Comparison of ENCODE assay signal across 1 cellular context in the genomic region with DNA sequence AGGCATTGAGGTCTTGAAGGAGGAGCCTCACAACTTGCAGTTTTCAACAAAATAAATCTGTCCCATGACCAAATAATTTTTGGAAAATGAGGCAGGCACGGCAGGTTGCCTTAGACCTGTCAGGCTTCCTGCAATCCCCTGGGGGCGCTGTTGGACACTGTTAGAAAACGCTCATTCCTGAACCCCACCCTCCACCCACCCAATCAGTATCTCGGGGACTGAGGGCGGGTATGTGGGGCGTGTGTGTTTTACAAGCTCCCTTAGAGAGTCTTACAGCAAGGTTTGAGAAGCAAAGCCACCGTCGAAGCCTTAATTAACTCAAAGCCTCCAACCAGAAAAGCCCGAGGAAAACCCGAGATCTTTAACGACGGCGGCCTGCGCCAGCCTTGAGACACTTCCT.
TF ChIP-seq lines count a peak whose summit lies in the region.

No MANE protein-coding gene starts in this region.

TF ChIP-seq in GM23338, 12 proteins besides CTCF, POLR2A, EP300 and RAD21 (continued from another document):
- TF ChIP-seq, protein P1, sequence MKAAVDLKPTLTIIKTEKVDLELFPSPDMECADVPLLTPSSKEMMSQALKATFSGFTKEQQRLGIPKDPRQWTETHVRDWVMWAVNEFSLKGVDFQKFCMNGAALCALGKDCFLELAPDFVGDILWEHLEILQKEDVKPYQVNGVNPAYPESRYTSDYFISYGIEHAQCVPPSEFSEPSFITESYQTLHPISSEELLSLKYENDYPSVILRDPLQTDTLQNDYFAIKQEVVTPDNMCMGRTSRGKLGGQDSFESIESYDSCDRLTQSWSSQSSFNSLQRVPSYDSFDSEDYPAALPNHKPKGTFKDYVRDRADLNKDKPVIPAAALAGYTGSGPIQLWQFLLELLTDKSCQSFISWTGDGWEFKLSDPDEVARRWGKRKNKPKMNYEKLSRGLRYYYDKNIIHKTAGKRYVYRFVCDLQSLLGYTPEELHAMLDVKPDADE (IDR thresholded peaks at IDR 0.05): no peak
- TF ChIP-seq EZH2 (IDR thresholded peaks at IDR 0.05; ENCODE audit: low read depth, unreplicated experiment) (no peak), NANOG (IDR thresholded peaks at IDR 0.05; ENCODE audit: borderline replicate concordance) (no peak), STAT1 (IDR thresholded peaks at IDR 0.05; ENCODE audit: unreplicated experiment) (no peak), ZNF331 (CRISPR knock-in tag; IDR thresholded peaks at IDR 0.05; ENCODE audit: low read depth) (no peak), POLR2AphosphoS5 (IDR thresholded peaks at IDR 0.05; ENCODE audit: low read depth) (no peak), ZNF114 (CRISPR knock-in tag; IDR thresholded peaks at IDR 0.05) (no peak)
- TF ChIP-seq, protein P2, sequence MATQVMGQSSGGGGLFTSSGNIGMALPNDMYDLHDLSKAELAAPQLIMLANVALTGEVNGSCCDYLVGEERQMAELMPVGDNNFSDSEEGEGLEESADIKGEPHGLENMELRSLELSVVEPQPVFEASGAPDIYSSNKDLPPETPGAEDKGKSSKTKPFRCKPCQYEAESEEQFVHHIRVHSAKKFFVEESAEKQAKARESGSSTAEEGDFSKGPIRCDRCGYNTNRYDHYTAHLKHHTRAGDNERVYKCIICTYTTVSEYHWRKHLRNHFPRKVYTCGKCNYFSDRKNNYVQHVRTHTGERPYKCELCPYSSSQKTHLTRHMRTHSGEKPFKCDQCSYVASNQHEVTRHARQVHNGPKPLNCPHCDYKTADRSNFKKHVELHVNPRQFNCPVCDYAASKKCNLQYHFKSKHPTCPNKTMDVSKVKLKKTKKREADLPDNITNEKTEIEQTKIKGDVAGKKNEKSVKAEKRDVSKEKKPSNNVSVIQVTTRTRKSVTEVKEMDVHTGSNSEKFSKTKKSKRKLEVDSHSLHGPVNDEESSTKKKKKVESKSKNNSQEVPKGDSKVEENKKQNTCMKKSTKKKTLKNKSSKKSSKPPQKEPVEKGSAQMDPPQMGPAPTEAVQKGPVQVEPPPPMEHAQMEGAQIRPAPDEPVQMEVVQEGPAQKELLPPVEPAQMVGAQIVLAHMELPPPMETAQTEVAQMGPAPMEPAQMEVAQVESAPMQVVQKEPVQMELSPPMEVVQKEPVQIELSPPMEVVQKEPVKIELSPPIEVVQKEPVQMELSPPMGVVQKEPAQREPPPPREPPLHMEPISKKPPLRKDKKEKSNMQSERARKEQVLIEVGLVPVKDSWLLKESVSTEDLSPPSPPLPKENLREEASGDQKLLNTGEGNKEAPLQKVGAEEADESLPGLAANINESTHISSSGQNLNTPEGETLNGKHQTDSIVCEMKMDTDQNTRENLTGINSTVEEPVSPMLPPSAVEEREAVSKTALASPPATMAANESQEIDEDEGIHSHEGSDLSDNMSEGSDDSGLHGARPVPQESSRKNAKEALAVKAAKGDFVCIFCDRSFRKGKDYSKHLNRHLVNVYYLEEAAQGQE (IDR thresholded peaks at IDR 0.05; ENCODE audit: unreplicated experiment): no peak
